ENCODE assay signal across 1 cellular context in the genomic region with DNA sequence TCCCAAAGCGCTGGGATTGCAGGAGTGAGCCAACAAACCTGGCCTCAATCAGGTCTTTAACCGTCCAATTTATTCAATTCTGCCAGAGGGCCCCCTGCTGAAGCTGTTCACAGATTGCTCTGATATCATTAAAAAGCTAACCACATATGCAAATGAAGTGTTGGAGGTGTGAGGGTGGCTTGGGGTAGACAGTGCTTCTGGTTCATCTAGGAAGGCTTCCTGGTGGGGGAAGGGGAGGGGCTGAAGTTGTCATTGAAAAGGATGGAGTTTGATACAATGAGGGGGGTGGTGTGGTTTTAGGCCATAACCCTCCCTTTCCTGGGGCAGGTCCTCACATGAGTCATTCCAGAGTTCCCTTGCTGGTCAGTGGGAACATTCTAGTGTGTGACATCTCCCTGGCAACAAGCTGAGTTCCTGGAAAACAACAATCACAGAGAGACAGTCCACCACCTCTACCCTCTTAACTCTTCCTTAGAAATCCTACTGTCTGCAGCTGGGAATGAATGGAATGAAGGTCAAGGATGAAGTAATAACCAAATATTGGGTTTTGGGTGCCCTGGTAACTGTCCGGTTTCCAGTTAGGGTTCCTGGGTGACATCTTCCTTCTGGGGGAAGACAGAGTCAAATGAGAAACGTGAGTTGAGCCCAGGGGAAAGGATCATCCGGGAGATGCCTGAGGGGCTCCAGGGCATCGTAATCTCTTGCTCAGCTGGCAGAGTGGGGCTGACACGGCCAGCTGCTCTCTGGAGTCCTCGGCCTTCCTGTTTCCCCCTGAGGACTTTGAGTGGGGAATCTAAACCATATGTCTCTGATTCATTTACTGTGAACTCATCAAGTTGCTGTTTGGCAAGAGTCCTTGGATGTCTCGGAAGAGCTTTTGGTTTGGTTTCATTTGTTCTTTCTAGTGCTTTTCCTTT.
A peak's percentile ranks its signal among the peaks of the same experiment; 100 is the strongest.
TF ChIP-seq lines count a peak whose summit lies in the region.

No MANE protein-coding gene starts in this region.

TF ChIP-seq in GM12878, 131 proteins besides CTCF, POLR2A, EP300 and RAD21 (continued from another document):
- TF ChIP-seq, protein P1, sequence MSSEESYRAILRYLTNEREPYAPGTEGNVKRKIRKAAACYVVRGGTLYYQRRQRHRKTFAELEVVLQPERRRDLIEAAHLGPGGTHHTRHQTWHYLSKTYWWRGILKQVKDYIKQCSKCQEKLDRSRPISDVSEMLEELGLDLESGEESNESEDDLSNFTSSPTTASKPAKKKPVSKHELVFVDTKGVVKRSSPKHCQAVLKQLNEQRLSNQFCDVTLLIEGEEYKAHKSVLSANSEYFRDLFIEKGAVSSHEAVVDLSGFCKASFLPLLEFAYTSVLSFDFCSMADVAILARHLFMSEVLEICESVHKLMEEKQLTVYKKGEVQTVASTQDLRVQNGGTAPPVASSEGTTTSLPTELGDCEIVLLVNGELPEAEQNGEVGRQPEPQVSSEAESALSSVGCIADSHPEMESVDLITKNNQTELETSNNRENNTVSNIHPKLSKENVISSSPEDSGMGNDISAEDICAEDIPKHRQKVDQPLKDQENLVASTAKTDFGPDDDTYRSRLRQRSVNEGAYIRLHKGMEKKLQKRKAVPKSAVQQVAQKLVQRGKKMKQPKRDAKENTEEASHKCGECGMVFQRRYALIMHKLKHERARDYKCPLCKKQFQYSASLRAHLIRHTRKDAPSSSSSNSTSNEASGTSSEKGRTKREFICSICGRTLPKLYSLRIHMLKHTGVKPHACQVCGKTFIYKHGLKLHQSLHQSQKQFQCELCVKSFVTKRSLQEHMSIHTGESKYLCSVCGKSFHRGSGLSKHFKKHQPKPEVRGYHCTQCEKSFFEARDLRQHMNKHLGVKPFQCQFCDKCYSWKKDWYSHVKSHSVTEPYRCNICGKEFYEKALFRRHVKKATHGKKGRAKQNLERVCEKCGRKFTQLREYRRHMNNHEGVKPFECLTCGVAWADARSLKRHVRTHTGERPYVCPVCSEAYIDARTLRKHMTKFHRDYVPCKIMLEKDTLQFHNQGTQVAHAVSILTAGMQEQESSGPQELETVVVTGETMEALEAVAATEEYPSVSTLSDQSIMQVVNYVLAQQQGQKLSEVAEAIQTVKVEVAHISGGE (CRISPR knock-in tag; IDR thresholded peaks at IDR 0.05), result no peak
- TF ChIP-seq HDAC6 (IDR thresholded peaks at IDR 0.05; ENCODE audit: unreplicated experiment), result no peak
- peak; percentile 96; the same call in 2 of the 3 replicates for TF ChIP-seq POU2F2 (IDR thresholded peaks at IDR 0.05; ENCODE audit: borderline replicate concordance, low read depth, low read length)
- peak; percentile 54; the same call in 1 of the 2 replicates for TF ChIP-seq EED (IDR thresholded peaks at IDR 0.05; ENCODE audit: low read depth)
- TF ChIP-seq RUNX3 (IDR thresholded peaks at IDR 0.05; ENCODE audit: low read length), result peak; percentile 77
- TF ChIP-seq MEF2B (IDR thresholded peaks at IDR 0.05; ENCODE audit: partially characterized antibody, poor library complexity, severe bottlenecking), result no peak
- TF ChIP-seq FOXM1 (IDR thresholded peaks at IDR 0.05; ENCODE audit: low read depth, low read length), result no peak
- TF ChIP-seq MTA2 (IDR thresholded peaks at IDR 0.05; ENCODE audit: low read depth), result peak; percentile 42; the same call in 1 of the 2 replicates
- TF ChIP-seq SRF (IDR thresholded peaks at IDR 0.05; ENCODE audit: low read depth in 2 of 2, low read length in 2 of 2), result no peak
TF ChIP-seq in GM12878: peak in this region for 6.
